ENCODE assay signal across 8 cellular contexts in the genomic region with DNA sequence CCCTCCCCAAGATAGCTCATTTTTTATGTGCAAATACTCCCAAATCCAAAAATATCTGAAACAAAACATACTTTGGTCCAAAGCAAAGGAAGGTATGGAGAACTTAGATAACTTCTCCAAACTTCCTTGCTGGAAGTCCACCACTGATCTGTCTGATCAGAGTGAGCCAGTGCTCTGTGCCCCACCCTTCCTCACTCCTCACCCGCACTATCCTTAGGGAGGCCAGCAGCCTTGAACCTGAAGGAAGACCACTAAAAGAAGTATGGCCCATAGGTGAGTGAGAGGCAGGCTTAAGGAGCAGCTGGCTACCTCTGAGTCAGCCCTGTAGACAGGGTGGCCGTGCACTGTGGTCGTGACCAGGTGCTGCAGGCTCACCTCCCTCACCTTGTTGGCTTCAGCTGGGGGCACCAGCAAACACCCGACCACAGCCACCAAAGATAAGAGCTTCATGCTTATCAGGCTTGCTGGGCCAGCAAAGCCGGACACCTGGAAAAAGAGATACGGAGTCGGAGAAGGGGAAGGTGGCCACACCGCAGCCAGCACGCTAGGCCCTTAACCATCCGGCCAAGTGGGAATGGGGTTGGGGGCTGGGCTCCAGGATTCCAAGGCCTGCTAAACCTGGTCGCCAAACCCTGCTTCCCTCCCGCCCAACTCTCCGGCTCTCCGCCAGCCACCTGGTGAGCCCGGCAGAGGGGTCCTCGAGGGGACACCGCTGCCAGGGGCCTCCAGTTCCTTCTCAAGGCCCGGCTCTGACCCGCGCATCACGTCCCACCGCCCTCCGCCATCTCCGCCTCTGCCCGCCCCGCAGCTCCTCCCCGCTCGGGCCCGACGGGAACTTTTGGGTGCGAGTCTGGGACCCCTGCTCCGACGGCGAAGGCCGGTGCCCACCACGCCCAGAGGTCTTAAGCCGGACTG. TPM values are rescaled to one million over a fixed set of nuclear protein-coding genes. Genes with fewer than 3 reads are reported as not detected.
DNase-seq lines count a peak whose midpoint lies in the region; ATAC-seq and TF ChIP-seq lines count a peak whose summit lies in the region.

No MANE protein-coding gene starts in this region.

- H3K4me2 ChIP-seq in mammary epithelial cell (ENCODE audit: insufficient read depth, low read depth, low read length), result peak overlapping the region; percentile 85

- H3K27me3 Mint-ChIP-seq in CD4-positive, alpha-beta T cell, result peaks cover 10% of the 10 kb centered on the region

- H3K27me3 ChIP-seq in CD4-positive, alpha-beta T cell (ENCODE audit: control insufficient read depth, insufficient read depth, low read length), result no peaks in the 10 kb centered on the region
- H3K27me3 ChIP-seq in mammary epithelial cell (ENCODE audit: insufficient read depth, low read length) (no peaks in the 10 kb centered on the region), vagina (no peaks in the 10 kb centered on the region)

- H3K27ac Mint-ChIP-seq in CD4-positive, alpha-beta T cell, result peak overlapping the region; percentile 76

- peak overlapping the region; percentile 17 for H3K9ac ChIP-seq in mammary epithelial cell (ENCODE audit: insufficient read depth, low read length)

- no peak overlapping the region for H3K27ac ChIP-seq in CD4-positive, alpha-beta T cell (ENCODE audit: low read depth, low read length)
- H3K27ac ChIP-seq in mammary epithelial cell (ENCODE audit: insufficient read depth, low read depth, low read length), result no peak overlapping the region
- peak overlapping the region; percentile 71 for H3K27ac ChIP-seq in vagina

- CTCF ChIA-PET in CD4-positive, alpha-beta T cell (lab: Charles Lee), result interaction anchor here (1.0 to 2.0 kb wide), 3 partner anchors 17 to 39 kb away, joined by 4 to 6 read pairs (median 4); no protein-coding TSS in a partner anchor
- CTCF ChIA-PET in mammary epithelial cell (lab: Charles Lee; ENCODE audit: low non-redundant PET), result interaction anchor here (0.6 kb wide), 1 partner anchor 39 kb away, joined by 8 read pairs; no protein-coding TSS in a partner anchor

- peaks cover 5% of the 10 kb centered on the region for H3K79me2 ChIP-seq in mammary epithelial cell (ENCODE audit: insufficient read depth, low read length)

- H3K36me3 ChIP-seq in mammary epithelial cell (ENCODE audit: insufficient read depth, low read length), result no peaks in the 10 kb centered on the region
- H3K36me3 ChIP-seq in vagina, result peaks cover 0 to 11% of the 10 kb centered on the region in 2 donors

- 10% methylated on average over 10 of the region's 37 CpGs for WGBS in mammary epithelial cell (ENCODE audit: low coverage, missing lambda C conversion rate)

- peaks cover 35% of the 10 kb centered on the region for H3K36me3 Mint-ChIP-seq in CD4-positive, alpha-beta T cell (ENCODE audit: low read depth)

- H4K20me1 ChIP-seq in mammary epithelial cell (ENCODE audit: insufficient read depth, low read length), result no peaks in the 10 kb centered on the region

- peak; percentile 73 for ATAC-seq in CD4-positive, alpha-beta T cell (ENCODE audit: poor library complexity)
- ATAC-seq in GM18868 (IDR thresholded peaks at IDR 0.05; ENCODE audit: unreplicated experiment), result peak; percentile 66
- peak; percentile 72 for ATAC-seq in HG02981 (IDR thresholded peaks at IDR 0.05; ENCODE audit: unreplicated experiment)

- in situ Hi-C loops in mammary epithelial cell (cut with MboI; ENCODE audit: low sequenced_read_pairs in 2 of 2), result no loop called here

- peak overlapping the region; percentile 91 for H3K4me3 Mint-ChIP-seq in CD4-positive, alpha-beta T cell

- TSS peak; percentile 13 for BruUV-seq in mammary epithelial cell (replicated peaks; lab: Mats Ljungman, UMichigan)

- no peaks in the 10 kb centered on the region for H3K9me3 Mint-ChIP-seq in CD4-positive, alpha-beta T cell

- no peak for TF ChIP-seq CTCF in CD4-positive, alpha-beta T cell (IDR thresholded peaks at IDR 0.05)
- TF ChIP-seq CTCF in mammary epithelial cell (conservative IDR thresholded peaks at IDR 0.05 in 1 of 2, IDR thresholded peaks at IDR 0.05 in 1 of 2; ENCODE audit: extremely low read depth in 1 of 2, insufficient read depth in 1 of 2, low read depth in 1 of 2, low read length in 2 of 2), result no peak
- TF ChIP-seq CTCF in vagina (IDR thresholded peaks at IDR 0.05), result no peak

- POLR2A ChIA-PET in CD4-positive, alpha-beta T cell (lab: Charles Lee), result interaction anchor here (0.8 to 2.0 kb wide), 8 partner anchors 16 to 483 kb away, joined by 3 to 12 read pairs (median 4); partner anchors contain the start of genes DDX59 and KIF21B

- DNase-seq in CD4-positive, alpha-beta T cell, result no peak
- DNase-seq in NOMO-1 (lab: John Stamatoyannopoulos, UW; ENCODE audit: unreplicated experiment in 2 of 2) (peak; percentile 63 to 69), mammary epithelial cell (no peak), mesenteric fat pad (ENCODE audit: low spot score) (peak; percentile 82), vagina (ENCODE audit: extremely low spot score in 2 of 2) (no peak)
- no peak for DNase-seq in stimulated activated CD4-positive, alpha-beta T cell treated with anti-CD3 and anti-CD28 coated beads, Interleukin-4, amount 100 ng/mL, for 1 hour

- H2AFZ ChIP-seq in mammary epithelial cell (ENCODE audit: low read depth, low read length), result peak overlapping the region; percentile 97

- H3K4me1 ChIP-seq in mammary epithelial cell (ENCODE audit: insufficient read depth, low read length), result peaks cover 12% of the 10 kb centered on the region
- peaks cover 20% of the 10 kb centered on the region for H3K4me1 ChIP-seq in vagina

- dilution Hi-C loops in mammary epithelial cell (cut with HindIII; ENCODE audit: low sequenced_read_pairs), result no loop called here

- no peaks in the 10 kb centered on the region for H3K9me3 ChIP-seq in CD4-positive, alpha-beta T cell (ENCODE audit: control insufficient read depth, low read length)
- H3K9me3 ChIP-seq in mammary epithelial cell (replicated peaks; ENCODE audit: insufficient read depth, low read length) (no peaks in the 10 kb centered on the region), vagina (no peaks in the 10 kb centered on the region)

- H3K4me3 ChIP-seq in mammary epithelial cell (replicated peaks in 1 of 3; ENCODE audit: insufficient read depth in 1 of 3, low read depth in 2 of 3, low read length in 3 of 3) (peak overlapping the region; percentile 39 to 79 (median 67)), vagina (peak overlapping the region; percentile 88 to 93)

- intact Hi-C loops in CD4-positive, alpha-beta T cell (cut with DNase I, micrococcal nuclease), result loop anchor here in 1 of 2 experiments (5.0 to 10.0 kb wide), 7 partner anchors 69 to 991 kb away; partner anchors contain the start of genes ARL8A, CSRP1 and ZNF281
- intact Hi-C loops in mammary epithelial cell (cut with micrococcal nuclease) (loop anchor here (2.0 kb wide), 1 partner anchor 17 kb away; no protein-coding TSS in a partner anchor), vagina (cut with DNase I) (no loop called here)

- no peak for TF ChIP-seq POLR2A in vagina (IDR thresholded peaks at IDR 0.05)

- peaks cover 36% of the 10 kb centered on the region for H3K4me1 Mint-ChIP-seq in CD4-positive, alpha-beta T cell (ENCODE audit: low read depth)

RNA-seq across cellular contexts. Expression of gene TMEM9, which starts 0.5 kb away (rescaled TPM):
- total RNA-seq in CD4-positive, alpha-beta T cell, result 10 to 100 TPM; 15.7 to 16.5 TPM
- total RNA-seq in mammary epithelial cell (10 to 100 TPM; 54.2 to 65.3 TPM), mesenteric fat pad (29.2 TPM), vagina (58.7 TPM)
- 70.7 TPM for polyA plus RNA-seq in mammary epithelial cell
- 40.4 TPM for polyA minus RNA-seq in mammary epithelial cell

RNA-seq across cellular contexts. Expression of gene ASCL5, which starts 26.7 kb away (rescaled TPM):
- total RNA-seq in CD4-positive, alpha-beta T cell, result under 1 TPM; 0.49 to 0.50 TPM
- not detected for total RNA-seq in mammary epithelial cell
- polyA plus RNA-seq in mammary epithelial cell, result not detected
- not detected for polyA minus RNA-seq in mammary epithelial cell
- not detected for total RNA-seq in mesenteric fat pad
- total RNA-seq in vagina, result not detected

RNA-seq across cellular contexts. Expression of gene IGFN1, which starts 36.9 kb away (rescaled TPM):
- total RNA-seq in CD4-positive, alpha-beta T cell, result not detected
- total RNA-seq in mammary epithelial cell (under 1 TPM in 1 of 2 donors, not detected in 1; 0.61 TPM), mesenteric fat pad (not detected), vagina (not detected)
- 0.11 TPM for polyA plus RNA-seq in mammary epithelial cell
- polyA minus RNA-seq in mammary epithelial cell, result not detected

RNA-seq across cellular contexts. Expression of gene CACNA1S, which starts 41.5 kb away (rescaled TPM):
- not detected for total RNA-seq in CD4-positive, alpha-beta T cell
- not detected for total RNA-seq in mammary epithelial cell
- not detected for polyA plus RNA-seq in mammary epithelial cell
- not detected for polyA minus RNA-seq in mammary epithelial cell
- total RNA-seq in mesenteric fat pad, result not detected
- total RNA-seq in vagina, result not detected

Comparison
In these comparisons a context has a peak if more than half of its experiments do, and no peak if none do; other contexts are left out.
1. DNase-seq: peak in NOMO-1 (2 of 2) and mesenteric fat pad (single experiment); none in CD4-positive, alpha-beta T cell (0 of 10), mammary epithelial cell (single experiment), vagina (0 of 2) and stimulated activated CD4-positive, alpha-beta T cell treated with anti-CD3 and anti-CD28 coated beads, Interleukin-4, amount 100 ng/mL, for 1 hour (single experiment).
2. Peak in every context shown above with its lines, with median percentiles within 50 percentile points of each other: ATAC-seq.